In the genomic region with DNA sequence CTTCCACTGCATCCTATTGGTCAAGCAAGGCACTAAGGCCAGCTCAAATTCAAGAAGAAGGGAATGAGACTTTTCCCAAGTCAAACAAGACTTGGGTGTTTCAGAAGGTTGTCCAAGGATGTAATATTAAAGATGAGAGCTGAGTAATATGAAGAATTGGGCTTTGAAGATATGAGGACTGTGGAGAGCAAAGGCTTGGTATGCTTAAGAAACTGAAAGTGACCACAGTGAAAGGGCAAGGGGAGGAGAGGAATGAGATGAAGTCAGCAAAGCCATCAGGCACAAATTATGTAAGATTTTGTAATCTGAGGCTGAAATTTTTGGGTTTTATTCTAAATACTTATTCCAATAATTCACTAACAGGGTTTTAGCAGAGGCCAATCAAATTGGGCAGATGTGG, we compare ENCODE assay signal across 18 cellular contexts. TPM values are rescaled to one million over a fixed set of nuclear protein-coding genes. Genes with fewer than 3 reads are reported as not detected.
A peak's percentile ranks its signal among the peaks of the same experiment; 100 is the strongest.
DNase-seq lines count a peak whose midpoint lies in the region; ATAC-seq and TF ChIP-seq lines count a peak whose summit lies in the region.
"Had no signal": no experiment of that assay in that cellular context is flagged by ENCODE, and none has a peak within 500 bp of the region (broad histone marks: within the 10 kb centered on the region; RNA-seq: fewer than 3 reads in every experiment).

No MANE protein-coding gene starts in this region.

- H3K56ac ChIP-seq in mesendoderm (ENCODE audit: low read length): no peak overlapping the region

- H3K4ac ChIP-seq in mesendoderm (ENCODE audit: low read depth, low read length): no peak overlapping the region

- no peak overlapping the region for H3K4me3 Mint-ChIP-seq in activated naive CD4-positive, alpha-beta T cell treated with anti-CD3 and anti-CD28 coated beads, Interleukin-2, amount 10 ng/mL, durations not matched to agents 7 days and 5 days
- H3K4me3 Mint-ChIP-seq in HFFc6: no peak overlapping the region
- H3K4me3 Mint-ChIP-seq: activated CD4-positive, alpha-beta memory T cell treated with anti-CD3 and anti-CD28 coated beads for 36 hours; central memory CD8-positive, alpha-beta T cell; T-helper 17 cell had no signal

- H4K8ac ChIP-seq in mesendoderm (ENCODE audit: low read depth, low read length): no peak overlapping the region

- no peak overlapping the region for H3K27ac Mint-ChIP-seq in activated naive CD4-positive, alpha-beta T cell treated with anti-CD3 and anti-CD28 coated beads, Interleukin-2, amount 50 U/mL, for 72 hours
- no peak overlapping the region for H3K27ac Mint-ChIP-seq in activated naive CD4-positive, alpha-beta T cell treated with anti-CD3 and anti-CD28 coated beads, Interleukin-2, amount 10 ng/mL, durations not matched to agents 7 days and 5 days
- no peak overlapping the region for H3K27ac Mint-ChIP-seq in HFFc6
- H3K27ac Mint-ChIP-seq: activated CD4-positive, alpha-beta memory T cell treated with anti-CD3 and anti-CD28 coated beads for 36 hours; T-helper 17 cell had no signal

- H3K4me1 ChIP-seq in mesendoderm (ENCODE audit: control insufficient read depth, low read depth, low read length): no peaks in the 10 kb centered on the region
- H3K4me1 ChIP-seq: upper lobe of left lung had no signal

- no peak overlapping the region for H3K4me3 ChIP-seq in mesendoderm (ENCODE audit: low read length)
- H3K4me3 ChIP-seq: upper lobe of left lung had no signal

- H3K4me2 ChIP-seq in mesendoderm (ENCODE audit: low read length): no peak overlapping the region

- no peak overlapping the region for H2BK5ac ChIP-seq in mesendoderm (ENCODE audit: low read length)

- DNase-seq in activated naive CD4-positive, alpha-beta T cell treated with anti-CD3 and anti-CD28 coated beads, Interleukin-2, amount 50 U/mL, for 72 hours (ENCODE audit: low spot score in 2 of 2): no peak
- DNase-seq in activated naive CD4-positive, alpha-beta T cell treated with anti-CD3 and anti-CD28 coated beads, Interleukin-2, amount 10 ng/mL, durations not matched to agents 7 days and 5 days: no peak
- DNase-seq in stimulated activated naive CD8-positive, alpha-beta T cell treated with anti-CD3 and anti-CD28 coated beads, Interleukin-15, Interleukin-2, amounts not matched to agents 100 U/mL and 50 U/mL, for 24 hours: no peak
- no peak for DNase-seq in mesendoderm
- DNase-seq in HFFc6: no peak
- DNase-seq in NCI-H1092 treated with DMSO at 0.1 percent for 48 hours (lab: John Stamatoyannopoulos, UW): no peak
- DNase-seq: 8988T; activated CD4-positive, alpha-beta memory T cell treated with anti-CD3 and anti-CD28 coated beads for 36 hours; activated gamma-delta T cell; GOT3; NCI-H510A; T-helper 17 cell; upper lobe of left lung had no signal

- TF ChIP-seq CTCF in HFFc6 (IDR thresholded peaks at IDR 0.05): no peak

- H2BK15ac ChIP-seq in mesendoderm (replicated peaks; ENCODE audit: low read depth): no peak overlapping the region

- H3K36me3 ChIP-seq in mesendoderm (ENCODE audit: control insufficient read depth, insufficient read depth, low read length): no peaks in the 10 kb centered on the region
- H3K36me3 ChIP-seq: upper lobe of left lung had no signal

- H3K27me3 ChIP-seq in mesendoderm (ENCODE audit: insufficient read depth, low read length, poor library complexity): no peaks in the 10 kb centered on the region
- H3K27me3 ChIP-seq: upper lobe of left lung had no signal

- H3K18ac ChIP-seq in mesendoderm (ENCODE audit: low read length): no peak overlapping the region

- H3K79me1 ChIP-seq in mesendoderm (ENCODE audit: low read length): no peaks in the 10 kb centered on the region

- ATAC-seq in activated naive CD4-positive, alpha-beta T cell treated with anti-CD3 and anti-CD28 coated beads, Interleukin-2, amount 50 U/mL, for 72 hours: peak; percentile 54 to 64
- ATAC-seq in HG02610 (IDR thresholded peaks at IDR 0.05; ENCODE audit: unreplicated experiment) (peak; percentile 86), HG03378 (IDR thresholded peaks at IDR 0.05; ENCODE audit: unreplicated experiment) (peak; percentile 83)
- peak; percentile 68 for ATAC-seq in stimulated activated naive CD8-positive, alpha-beta T cell treated with anti-CD3 and anti-CD28 coated beads, Interleukin-15, Interleukin-2, amounts not matched to agents 100 U/mL and 50 U/mL, for 24 hours
- ATAC-seq: T-helper 17 cell had no signal

- no peaks in the 10 kb centered on the region for H3K79me2 ChIP-seq in mesendoderm (ENCODE audit: control insufficient read depth, insufficient read depth, low read length)

- H3K9ac ChIP-seq in mesendoderm (ENCODE audit: low read length): no peak overlapping the region

- no peak overlapping the region for H4K5ac ChIP-seq in mesendoderm (ENCODE audit: low read length)

- no peaks in the 10 kb centered on the region for H3K4me1 Mint-ChIP-seq in activated naive CD4-positive, alpha-beta T cell treated with anti-CD3 and anti-CD28 coated beads, Interleukin-2, amount 10 ng/mL, durations not matched to agents 7 days and 5 days
- H3K4me1 Mint-ChIP-seq in HFFc6 (ENCODE audit: low read depth): no peaks in the 10 kb centered on the region
- H3K4me1 Mint-ChIP-seq: central memory CD8-positive, alpha-beta T cell; T-helper 17 cell had no signal

- no peak overlapping the region for H3K23ac ChIP-seq in mesendoderm (ENCODE audit: low read length)

- no peak overlapping the region for H2AK5ac ChIP-seq in mesendoderm (ENCODE audit: low read length)

- no peaks in the 10 kb centered on the region for H3K36me3 Mint-ChIP-seq in activated naive CD4-positive, alpha-beta T cell treated with anti-CD3 and anti-CD28 coated beads, Interleukin-2, amount 50 U/mL, for 72 hours
- H3K36me3 Mint-ChIP-seq in activated naive CD4-positive, alpha-beta T cell treated with anti-CD3 and anti-CD28 coated beads, Interleukin-2, amount 10 ng/mL, durations not matched to agents 7 days and 5 days: no peaks in the 10 kb centered on the region
- no peaks in the 10 kb centered on the region for H3K36me3 Mint-ChIP-seq in HFFc6 (ENCODE audit: low read depth)
- H3K36me3 Mint-ChIP-seq: activated CD4-positive, alpha-beta memory T cell treated with anti-CD3 and anti-CD28 coated beads for 36 hours had no signal

- H3K27ac ChIP-seq in mesendoderm (ENCODE audit: low read depth, low read length): no peak overlapping the region
- H3K27ac ChIP-seq: upper lobe of left lung had no signal

- H3K27me3 Mint-ChIP-seq in activated naive CD4-positive, alpha-beta T cell treated with anti-CD3 and anti-CD28 coated beads, Interleukin-2, amount 10 ng/mL, durations not matched to agents 7 days and 5 days: no peaks in the 10 kb centered on the region
- H3K27me3 Mint-ChIP-seq in HFFc6 (ENCODE audit: insufficient read depth): no peaks in the 10 kb centered on the region
- H3K27me3 Mint-ChIP-seq: T-helper 17 cell had no signal

- no peaks in the 10 kb centered on the region for H3K9me3 Mint-ChIP-seq in activated naive CD4-positive, alpha-beta T cell treated with anti-CD3 and anti-CD28 coated beads, Interleukin-2, amount 50 U/mL, for 72 hours
- H3K9me3 Mint-ChIP-seq in activated naive CD4-positive, alpha-beta T cell treated with anti-CD3 and anti-CD28 coated beads, Interleukin-2, amount 10 ng/mL, durations not matched to agents 7 days and 5 days: no peaks in the 10 kb centered on the region
- peaks cover 37% of the 10 kb centered on the region for H3K9me3 Mint-ChIP-seq in HFFc6
- H3K9me3 Mint-ChIP-seq: central memory CD8-positive, alpha-beta T cell had no signal

- H2BK120ac ChIP-seq in mesendoderm (ENCODE audit: low read depth, low read length): no peak overlapping the region

- CTCF ChIA-PET in activated naive CD4-positive, alpha-beta T cell treated with anti-CD3 and anti-CD28 coated beads, Interleukin-2, amount 10 ng/mL, durations not matched to agents 7 days and 5 days (lab: Charles Lee): no interaction called here

RNA-seq across cellular contexts. Expression of a gene that starts 38.6 kb away (rescaled TPM):
- not detected for total RNA-seq in activated naive CD4-positive, alpha-beta T cell treated with anti-CD3 and anti-CD28 coated beads, Interleukin-2, amount 50 U/mL, for 72 hours
- polyA plus RNA-seq in mesendoderm (2013, experiment 1 of 2): 14.1 TPM
- 14.2 TPM for polyA plus RNA-seq in mesendoderm (2013, experiment 2 of 2)
- not detected for total RNA-seq in HFFc6 (2021; fragmentation: NEBNext Ultra II Directional; extraction: Animal tissue kit (Norgen Biotek cat#: 25700))
- total RNA-seq: activated CD4-positive, alpha-beta memory T cell treated with anti-CD3 and anti-CD28 coated beads for 36 hours; epithelial cell of proximal tubule; lung microvascular endothelial cell; T-helper 17 cell had no signal
